ENCODE assay signal across 8 cellular contexts in genomic region chr11:118401880-118402590, GRCh38. TPM values are rescaled to one million over a fixed set of nuclear protein-coding genes. Genes with fewer than 3 reads are reported as not detected.
DNase-seq lines count a peak whose midpoint lies in the region; ATAC-seq lines count a peak whose summit lies in the region.

No MANE protein-coding gene starts in this region.

- peaks cover 22% of the 10 kb centered on the region for H3K36me3 Mint-ChIP-seq in activated naive CD8-positive, alpha-beta T cell treated with anti-CD3 and anti-CD28 coated beads, Interleukin-2, amount 10 ng/mL, durations not matched to agents 7 days and 5 days

- H3K27ac ChIP-seq in right cardiac atrium (ENCODE audit: low read length): peak overlapping the region; percentile 90

- peak overlapping the region; percentile 89 for H3K9ac ChIP-seq in skeletal muscle satellite cell (ENCODE audit: low read depth, low read length)

- H3K4me3 ChIP-seq in right cardiac atrium (ENCODE audit: low read length): peak overlapping the region; percentile 80
- H3K4me3 ChIP-seq in skeletal muscle satellite cell (ENCODE audit: low read length): peak overlapping the region; percentile 92

- peak; percentile 77 for DNase-seq in GM03348 (ENCODE audit: low spot score)
- peak; percentile 8 for DNase-seq in HT1080 (ENCODE audit: low read depth)
- DNase-seq in activated naive CD8-positive, alpha-beta T cell treated with anti-CD3 and anti-CD28 coated beads, Interleukin-2, amount 10 ng/mL, durations not matched to agents 7 days and 5 days: no peak
- no peak for DNase-seq in right cardiac atrium
- DNase-seq in NCI-H1105 treated with DMSO at 0.1 percent for 48 hours (lab: John Stamatoyannopoulos, UW): no peak
- DNase-seq in NCI-H345 (lab: John Stamatoyannopoulos, UW): no peak
- no peak for DNase-seq in stimulated activated naive CD4-positive, alpha-beta T cell treated with Interleukin-2 at 50 U/mL for 16 hours (lab: John Stamatoyannopoulos, UW)

- H3K27me3 ChIP-seq in right cardiac atrium (ENCODE audit: control insufficient read depth, insufficient read depth) (no peaks in the 10 kb centered on the region), skeletal muscle satellite cell (ENCODE audit: control insufficient read depth, insufficient read depth, low read length) (no peaks in the 10 kb centered on the region)

- intact Hi-C loops in right cardiac atrium (cut with DNase I): loop anchor here in 3 of 4 donors (5.0 kb wide), 2 partner anchors 35 to 85 kb away; partner anchors contain the start of gene KMT2A (in 1 of the 3)

- POLR2A ChIA-PET in activated naive CD8-positive, alpha-beta T cell treated with anti-CD3 and anti-CD28 coated beads, Interleukin-2, amount 10 ng/mL, durations not matched to agents 7 days and 5 days (lab: Charles Lee): interaction anchor here (0.6 to 2.1 kb wide), 4 partner anchors 16 to 359 kb away, joined by 3 to 19 read pairs (median 6); partner anchors contain the start of gene KMT2A

- no peaks in the 10 kb centered on the region for H3K9me3 Mint-ChIP-seq in activated naive CD8-positive, alpha-beta T cell treated with anti-CD3 and anti-CD28 coated beads, Interleukin-2, amount 10 ng/mL, durations not matched to agents 7 days and 5 days

- H3K4me1 ChIP-seq in right cardiac atrium (ENCODE audit: control insufficient read depth, insufficient read depth, low read length): peaks cover 5% of the 10 kb centered on the region
- peaks cover 23% of the 10 kb centered on the region for H3K4me1 ChIP-seq in skeletal muscle satellite cell (ENCODE audit: control insufficient read depth, insufficient read depth, low read length)

- H3K27ac Mint-ChIP-seq in activated naive CD8-positive, alpha-beta T cell treated with anti-CD3 and anti-CD28 coated beads, Interleukin-2, amount 10 ng/mL, durations not matched to agents 7 days and 5 days: peak overlapping the region; percentile 100

- WGBS in right cardiac atrium: 1% methylated on average over 22 of the region's 22 CpGs

- H3K9me3 ChIP-seq in right cardiac atrium (ENCODE audit: control insufficient read depth, low read length) (no peaks in the 10 kb centered on the region), skeletal muscle satellite cell (replicated peaks; ENCODE audit: low read length) (no peaks in the 10 kb centered on the region)

- peak overlapping the region; percentile 97 for H3K4me3 Mint-ChIP-seq in activated naive CD8-positive, alpha-beta T cell treated with anti-CD3 and anti-CD28 coated beads, Interleukin-2, amount 10 ng/mL, durations not matched to agents 7 days and 5 days

- H3K27me3 Mint-ChIP-seq in activated naive CD8-positive, alpha-beta T cell treated with anti-CD3 and anti-CD28 coated beads, Interleukin-2, amount 10 ng/mL, durations not matched to agents 7 days and 5 days: no peaks in the 10 kb centered on the region

- H3K4me1 Mint-ChIP-seq in activated naive CD8-positive, alpha-beta T cell treated with anti-CD3 and anti-CD28 coated beads, Interleukin-2, amount 10 ng/mL, durations not matched to agents 7 days and 5 days: peaks cover 43% of the 10 kb centered on the region

- H3K4me2 ChIP-seq in skeletal muscle satellite cell (ENCODE audit: low read length): peak overlapping the region; percentile 85

- ATAC-seq in activated naive CD8-positive, alpha-beta T cell treated with anti-CD3 and anti-CD28 coated beads, Interleukin-2, amount 10 ng/mL, durations not matched to agents 7 days and 5 days (ENCODE audit: low read depth): no peak
- ATAC-seq in right cardiac atrium: peak in 1 of 2 donors; percentile 43

- peaks cover 18% of the 10 kb centered on the region for H3K36me3 ChIP-seq in skeletal muscle satellite cell (ENCODE audit: insufficient read depth, low read length)

RNA-seq across cellular contexts. Expression of gene ATP5MG, which starts 0.6 kb away (rescaled TPM):
- 139 and 211 TPM in 2 replicates for total RNA-seq in HT1080 (2014; rRNA removed; shearing (Covaris generic))
- 76.1 and 93.0 TPM in 2 replicates for polyA plus RNA-seq in HT1080 (2015; cell fraction: cytosol; rRNA removed)
- 28.6 and 29.5 TPM in 2 replicates for polyA plus RNA-seq in HT1080 (2015; cell fraction: nucleus; rRNA removed)
- 100 to 1,000 TPM; 202 to 224 TPM for total RNA-seq in activated naive CD8-positive, alpha-beta T cell treated with anti-CD3 and anti-CD28 coated beads, Interleukin-2, amount 10 ng/mL, durations not matched to agents 7 days and 5 days
- total RNA-seq in right cardiac atrium: 100 to 1,000 TPM; 500 to 709 (median 601) TPM
- polyA plus RNA-seq in right cardiac atrium: 666 TPM
- total RNA-seq in skeletal muscle satellite cell (2012; rRNA removed): 33.2 and 36.5 TPM in 2 replicates

RNA-seq across cellular contexts. Expression of gene KMT2A, which starts 34.3 kb away (rescaled TPM):
- 24.2 and 24.6 TPM in 2 replicates for total RNA-seq in HT1080 (2014; rRNA removed; shearing (Covaris generic))
- 11.6 and 12.9 TPM in 2 replicates for polyA plus RNA-seq in HT1080 (2015; cell fraction: cytosol; rRNA removed)
- 55.4 and 64.6 TPM in 2 replicates for polyA plus RNA-seq in HT1080 (2015; cell fraction: nucleus; rRNA removed)
- 100 to 1,000 TPM; 117 to 126 TPM for total RNA-seq in activated naive CD8-positive, alpha-beta T cell treated with anti-CD3 and anti-CD28 coated beads, Interleukin-2, amount 10 ng/mL, durations not matched to agents 7 days and 5 days
- 10 to 100 TPM; 26.9 to 32.7 (median 27.7) TPM for total RNA-seq in right cardiac atrium
- 9.1 TPM for polyA plus RNA-seq in right cardiac atrium
- total RNA-seq in skeletal muscle satellite cell (2012; rRNA removed): 21.8 and 26.4 TPM in 2 replicates

RNA-seq across cellular contexts. Expression of gene UBE4A, which starts 42.6 kb away (rescaled TPM):
- total RNA-seq in HT1080 (2014; rRNA removed; shearing (Covaris generic)): 37.9 and 45.8 TPM in 2 replicates
- 30.9 and 42.1 TPM in 2 replicates for polyA plus RNA-seq in HT1080 (2015; cell fraction: cytosol; rRNA removed)
- 94.6 and 102 TPM in 2 replicates for polyA plus RNA-seq in HT1080 (2015; cell fraction: nucleus; rRNA removed)
- 10 to 100 TPM; 43.4 to 44.4 TPM for total RNA-seq in activated naive CD8-positive, alpha-beta T cell treated with anti-CD3 and anti-CD28 coated beads, Interleukin-2, amount 10 ng/mL, durations not matched to agents 7 days and 5 days
- total RNA-seq in right cardiac atrium: 10 to 100 TPM; 40.7 to 45.8 (median 43.6) TPM
- 15.9 TPM for polyA plus RNA-seq in right cardiac atrium
- 44.6 and 45.7 TPM in 2 replicates for total RNA-seq in skeletal muscle satellite cell (2012; rRNA removed)

RNA-seq across cellular contexts. Expression of gene CD3G, which starts 57.9 kb away (rescaled TPM):
- not detected in 2 replicates for total RNA-seq in HT1080 (2014; rRNA removed; shearing (Covaris generic))
- not detected in 2 replicates for polyA plus RNA-seq in HT1080 (2015; cell fraction: cytosol; rRNA removed)
- polyA plus RNA-seq in HT1080 (2015; cell fraction: nucleus; rRNA removed): not detected in 2 replicates
- total RNA-seq in activated naive CD8-positive, alpha-beta T cell treated with anti-CD3 and anti-CD28 coated beads, Interleukin-2, amount 10 ng/mL, durations not matched to agents 7 days and 5 days: 100 to 1,000 TPM; 199 to 212 TPM
- 1 to 10 TPM in 1 of 4 donors, under 1 TPM in 3; 0.17 to 1.2 (median 0.49) TPM for total RNA-seq in right cardiac atrium
- 0.02 TPM for polyA plus RNA-seq in right cardiac atrium
- total RNA-seq in skeletal muscle satellite cell (2012; rRNA removed): not detected in 2 replicates

RNA-seq across cellular contexts. Expression of gene CD3D, which starts 59.5 kb away (rescaled TPM):
- total RNA-seq in HT1080 (2014; rRNA removed; shearing (Covaris generic)): 1.0 and 4.0 TPM in 2 replicates
- 1.2 and 2.0 TPM in 2 replicates for polyA plus RNA-seq in HT1080 (2015; cell fraction: cytosol; rRNA removed)
- polyA plus RNA-seq in HT1080 (2015; cell fraction: nucleus; rRNA removed): 1.3 and 2.3 TPM in 2 replicates
- total RNA-seq in activated naive CD8-positive, alpha-beta T cell treated with anti-CD3 and anti-CD28 coated beads, Interleukin-2, amount 10 ng/mL, durations not matched to agents 7 days and 5 days: 100 to 1,000 TPM; 424 to 433 TPM
- 1 to 10 TPM in 2 of 4 donors, under 1 TPM in 2; 0.29 to 1.9 (median 0.86) TPM for total RNA-seq in right cardiac atrium
- polyA plus RNA-seq in right cardiac atrium: 0.27 TPM
- not detected in 2 replicates for total RNA-seq in skeletal muscle satellite cell (2012; rRNA removed)

Comparison
In these comparisons a context has a peak if more than half of its experiments do, and no peak if none do; other contexts are left out.
1. DNase-seq: peak in GM03348 (single experiment) and HT1080 (single experiment); none in activated naive CD8-positive, alpha-beta T cell treated with anti-CD3 and anti-CD28 coated beads, Interleukin-2, amount 10 ng/mL, durations not matched to agents 7 days and 5 days (single experiment), right cardiac atrium (0 of 3), NCI-H1105 treated with DMSO at 0.1 percent for 48 hours (single experiment), NCI-H345 (single experiment) and stimulated activated naive CD4-positive, alpha-beta T cell treated with Interleukin-2 at 50 U/mL for 16 hours (single experiment).